1 cellular context compared by ENCODE assay signal in the genomic region with DNA sequence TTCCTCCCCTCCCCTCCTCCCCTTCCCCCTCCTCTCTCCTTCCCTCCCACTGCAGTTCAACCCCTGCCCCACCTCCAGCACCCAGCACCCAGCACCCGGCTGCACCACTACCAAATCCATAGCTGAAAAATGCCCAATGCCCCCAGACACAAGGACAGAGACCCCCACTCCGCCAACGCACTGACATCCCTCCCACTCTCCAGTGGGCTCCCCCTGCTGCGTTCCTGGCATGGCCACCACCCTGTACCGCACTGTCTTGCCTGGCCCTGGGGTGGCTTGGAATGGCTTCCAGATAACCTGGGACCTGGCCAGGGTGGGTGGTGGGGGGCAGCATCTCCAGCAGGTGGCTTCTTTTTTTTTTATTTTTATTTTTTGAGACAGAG.
TF ChIP-seq lines count a peak whose summit lies in the region.

No MANE protein-coding gene starts in this region.

TF ChIP-seq in H1, 55 proteins besides CTCF, POLR2A, EP300 and RAD21:
- TF ChIP-seq JUND (IDR thresholded peaks at IDR 0.05; ENCODE audit: low read length) (no peak), BCL11A (IDR thresholded peaks at IDR 0.05; ENCODE audit: low read depth in 2 of 2, low read length in 2 of 2) (no peak), TAF7 (optimal IDR thresholded peaks at IDR 0.05; ENCODE audit: borderline replicate concordance, low read depth, low read length) (no peak), JUN (IDR thresholded peaks at IDR 0.05; ENCODE audit: low read depth, low read length) (no peak), SIN3A (conservative IDR thresholded peaks at IDR 0.05 in 1 of 2, IDR thresholded peaks at IDR 0.05 in 1 of 2; ENCODE audit: low read depth in 1 of 2, low read length in 2 of 2) (no peak), POU5F1 (IDR thresholded peaks at IDR 0.05; ENCODE audit: low read depth, low read length) (no peak), TBP (IDR thresholded peaks at IDR 0.05; ENCODE audit: low read depth, low read length) (no peak), BACH1 (IDR thresholded peaks at IDR 0.05; ENCODE audit: low read length) (no peak), RFX5 (IDR thresholded peaks at IDR 0.05; ENCODE audit: borderline replicate concordance, low read depth, low read length) (no peak), GTF2F1 (IDR thresholded peaks at IDR 0.05; ENCODE audit: borderline replicate concordance, low read depth, low read length) (no peak), CBX8 (IDR thresholded peaks at IDR 0.05; ENCODE audit: borderline replicate concordance, low read depth, low read length) (no peak), RNF2 (IDR thresholded peaks at IDR 0.05; ENCODE audit: borderline replicate concordance, low read depth, low read length, missing control alignments, poor library complexity, severe bottlenecking) (no peak), NRF1 (IDR thresholded peaks at IDR 0.05; ENCODE audit: low read depth, low read length) (no peak), CBX5 (IDR thresholded peaks at IDR 0.05; ENCODE audit: low read depth, low read length) (no peak)
- TF ChIP-seq, protein P1, sequence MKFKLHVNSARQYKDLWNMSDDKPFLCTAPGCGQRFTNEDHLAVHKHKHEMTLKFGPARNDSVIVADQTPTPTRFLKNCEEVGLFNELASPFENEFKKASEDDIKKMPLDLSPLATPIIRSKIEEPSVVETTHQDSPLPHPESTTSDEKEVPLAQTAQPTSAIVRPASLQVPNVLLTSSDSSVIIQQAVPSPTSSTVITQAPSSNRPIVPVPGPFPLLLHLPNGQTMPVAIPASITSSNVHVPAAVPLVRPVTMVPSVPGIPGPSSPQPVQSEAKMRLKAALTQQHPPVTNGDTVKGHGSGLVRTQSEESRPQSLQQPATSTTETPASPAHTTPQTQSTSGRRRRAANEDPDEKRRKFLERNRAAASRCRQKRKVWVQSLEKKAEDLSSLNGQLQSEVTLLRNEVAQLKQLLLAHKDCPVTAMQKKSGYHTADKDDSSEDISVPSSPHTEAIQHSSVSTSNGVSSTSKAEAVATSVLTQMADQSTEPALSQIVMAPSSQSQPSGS (IDR thresholded peaks at IDR 0.05; ENCODE audit: low read length), result no peak
